In genomic region chr2:201444676-201445441, GRCh38 we compare ENCODE assay signal across 19 cellular contexts.
"Had no signal": no experiment of that assay in that cellular context is flagged by ENCODE, and none has a peak within 500 bp of the region (broad histone marks: within the 10 kb centered on the region; RNA-seq: fewer than 3 reads in every experiment).

No MANE protein-coding gene starts in this region.

- H3K4me3 ChIP-seq: adrenal gland, esophagus muscularis mucosa, lung, smooth muscle cell, stomach, testis had no signal

- H3K9me3 Mint-ChIP-seq: mesothelial cell of epicardium; nephron; stimulated activated effector memory CD8-positive, alpha-beta T cell treated with anti-CD3 and anti-CD28 coated beads, Interleukin-12 subunit alpha, Interleukin-12 subunit beta, amount 100 ng/mL, for 72 hours; type B pancreatic cell had no signal

- DNase-seq: activated CD4-positive, alpha-beta T cell treated with anti-CD3 and anti-CD28 coated beads for 36 hours; activated CD4-positive, alpha-beta T cell treated with anti-CD3 and anti-CD28 coated beads, Interleukin-2, amount 50 U/mL, for 48 hours; activated gamma-delta T cell; adrenal gland; dermis blood vessel endothelial cell; effector memory CD4-positive, alpha-beta T cell; foreskin fibroblast; posterior cingulate gyrus; stimulated activated CD4-positive, alpha-beta T cell treated with anti-CD3 and anti-CD28 coated beads, Interleukin-4, amount 100 ng/mL, for 1 hour; stomach; testis had no signal

- ATAC-seq: activated CD4-positive, alpha-beta T cell treated with anti-CD3 and anti-CD28 coated beads for 36 hours; stimulated activated effector memory CD8-positive, alpha-beta T cell treated with anti-CD3 and anti-CD28 coated beads, Interleukin-12 subunit alpha, Interleukin-12 subunit beta, amount 100 ng/mL, for 72 hours had no signal

- H3K27me3 ChIP-seq: adrenal gland, esophagus muscularis mucosa, stomach, testis had no signal

- H3K27me3 Mint-ChIP-seq: activated CD4-positive, alpha-beta T cell treated with anti-CD3 and anti-CD28 coated beads for 36 hours; activated naive CD4-positive, alpha-beta T cell treated with anti-CD3 and anti-CD28 coated beads, Interleukin-2, amount 50 U/mL, for 24 hours; type B pancreatic cell had no signal

- H3K4me2 ChIP-seq: smooth muscle cell had no signal

- H3K4me3 Mint-ChIP-seq: activated CD4-positive, alpha-beta T cell treated with anti-CD3 and anti-CD28 coated beads for 36 hours; activated naive CD4-positive, alpha-beta T cell treated with anti-CD3 and anti-CD28 coated beads, Interleukin-2, amount 50 U/mL, for 24 hours; mesothelial cell of epicardium; nephron; stimulated activated effector memory CD8-positive, alpha-beta T cell treated with anti-CD3 and anti-CD28 coated beads, Interleukin-12 subunit alpha, Interleukin-12 subunit beta, amount 100 ng/mL, for 72 hours; type B pancreatic cell had no signal

- H3K36me3 Mint-ChIP-seq: stimulated activated effector memory CD8-positive, alpha-beta T cell treated with anti-CD3 and anti-CD28 coated beads, Interleukin-12 subunit alpha, Interleukin-12 subunit beta, amount 100 ng/mL, for 72 hours had no signal

- H3K27ac ChIP-seq: esophagus muscularis mucosa, stomach, testis had no signal

- H3K27ac Mint-ChIP-seq: activated CD4-positive, alpha-beta T cell treated with anti-CD3 and anti-CD28 coated beads for 36 hours; activated naive CD4-positive, alpha-beta T cell treated with anti-CD3 and anti-CD28 coated beads, Interleukin-2, amount 50 U/mL, for 24 hours; mesothelial cell of epicardium; nephron; stimulated activated effector memory CD8-positive, alpha-beta T cell treated with anti-CD3 and anti-CD28 coated beads, Interleukin-12 subunit alpha, Interleukin-12 subunit beta, amount 100 ng/mL, for 72 hours; type B pancreatic cell had no signal

- H3K4me1 ChIP-seq: testis had no signal
